In genomic region chr17:43010667-43011308, GRCh38 we compare ENCODE assay signal across 15 cellular contexts. TPM values are rescaled to one million over a fixed set of nuclear protein-coding genes. Genes with fewer than 3 reads are reported as not detected.
DNase-seq lines count a peak whose midpoint lies in the region; ATAC-seq, FAIRE-seq and TF ChIP-seq lines count a peak whose summit lies in the region.
"Had no signal": no experiment of that assay in that cellular context is flagged by ENCODE, and none has a peak within 500 bp of the region (broad histone marks: within the 10 kb centered on the region; RNA-seq: fewer than 3 reads in every experiment).

No MANE protein-coding gene starts in this region.

- H3K4me1 ChIP-seq in Caco-2 (peaks cover 20% of the 10 kb centered on the region), K562 (replicated peaks in 1 of 2; ENCODE audit: control insufficient read depth in 2 of 2, insufficient read depth in 2 of 2, low read length in 2 of 2) (peaks cover 22 to 31% of the 10 kb centered on the region in 2 experiments), muscle layer of duodenum (ENCODE audit: control insufficient read depth in 1 of 2, insufficient read depth in 2 of 2, low read length in 2 of 2) (peaks cover 5 to 28% of the 10 kb centered on the region in 2 donors)

- no peak; the same call in 1 of the 2 replicates for TF ChIP-seq EP300 in K562 (IDR thresholded peaks at IDR 0.05; ENCODE audit: low read length)

- peak overlapping the region; percentile 78 for H3K27ac Mint-ChIP-seq in Caco-2 (ENCODE audit: unreplicated experiment)
- peak overlapping the region in 1 of 2 donors; percentile 7 for H3K27ac Mint-ChIP-seq in activated naive CD4-positive, alpha-beta T cell treated with anti-CD3 and anti-CD28 coated beads, Interleukin-2, amount 50 U/mL, for 72 hours
- H3K27ac Mint-ChIP-seq: activated naive CD4-positive, alpha-beta T cell treated with anti-CD3 and anti-CD28 coated beads for 36 hours; T-helper 17 cell had no signal

- ATAC-seq in K562 (no peak), HG02763 (IDR thresholded peaks at IDR 0.05; ENCODE audit: unreplicated experiment) (no peak)
- ATAC-seq in activated naive CD4-positive, alpha-beta T cell treated with anti-CD3 and anti-CD28 coated beads, Interleukin-2, amount 50 U/mL, for 72 hours = no peak
- ATAC-seq: T-helper 17 cell had no signal

- TF ChIP-seq POLR2A in K562 (conservative IDR thresholded peaks at IDR 0.05) = no peak

- no peaks in the 10 kb centered on the region; the same call in 1 of the 2 replicates for H4K20me1 ChIP-seq in K562 (replicated peaks; ENCODE audit: control insufficient read depth, insufficient read depth, low read length)

- in situ Hi-C loops in K562 (cut with MboI) = loop anchor here (10.0 kb wide), 1 partner anchor 304 kb away; no protein-coding TSS in a partner anchor

- peaks cover 17% of the 10 kb centered on the region for H3K4me1 Mint-ChIP-seq in Caco-2 (ENCODE audit: low read depth, unreplicated experiment)

- peaks cover 29% of the 10 kb centered on the region for H3K36me3 Mint-ChIP-seq in Caco-2 (ENCODE audit: insufficient read depth, unreplicated experiment)
- peaks cover 0 to 22% of the 10 kb centered on the region in 2 donors for H3K36me3 Mint-ChIP-seq in activated naive CD4-positive, alpha-beta T cell treated with anti-CD3 and anti-CD28 coated beads, Interleukin-2, amount 50 U/mL, for 72 hours

- FAIRE-seq in K562 (lab: Jason Lieb, UNC) = peak; percentile 77
- FAIRE-seq: GM18507 had no signal

- H3K9ac ChIP-seq in K562 (ENCODE audit: insufficient read depth in 1 of 2, low read depth in 2 of 2, low read length in 2 of 2) = peak overlapping the region; percentile 10 to 62; a peak in 1 of 4 replicates
- H3K9ac ChIP-seq: GM23248 had no signal

- no peaks in the 10 kb centered on the region; the same call in 2 of the 3 replicates for H3K79me2 ChIP-seq in K562 (ENCODE audit: control insufficient read depth, insufficient read depth, low read length)

- H3K4me2 ChIP-seq in K562 (ENCODE audit: insufficient read depth, low read length) = peak overlapping the region; percentile 45; the same call in 1 of the 2 replicates

- no peak for TF ChIP-seq RAD21 in K562 (CRISPR knock-in tag; conservative IDR thresholded peaks at IDR 0.05 in 1 of 2, IDR thresholded peaks at IDR 0.05 in 1 of 2)

- CTCF ChIA-PET in Caco-2 (lab: Charles Lee) = interaction anchor here (0.6 to 1.9 kb wide), 3 partner anchors 13 to 163 kb away, joined by 3 to 8 read pairs (median 5); partner anchors contain the start of gene RPL27
- CTCF ChIA-PET in K562 (lab: Yijun Ruan, JAX; ENCODE audit: low intra/inter-chr PET ratio) = no interaction called here

- no TSS peak for BruUV-seq in Caco-2 (replicated peaks; lab: Mats Ljungman, UMichigan)
- no TSS peak for BruUV-seq in K562 (replicated peaks; lab: Mats Ljungman, UMichigan)

- no peaks in the 10 kb centered on the region for H3K9me1 ChIP-seq in K562 (ENCODE audit: control insufficient read depth, insufficient read depth, low read length)

- peak overlapping the region; percentile 33; the same call in 1 of the 2 replicates for H2AFZ ChIP-seq in K562 (ENCODE audit: low read depth, low read length)
- H2AFZ ChIP-seq: GM23248 had no signal

- no peaks in the 10 kb centered on the region for H3K27me3 ChIP-seq in Caco-2 (replicated peaks; ENCODE audit: control insufficient read depth, insufficient read depth, low read length)
- no peaks in the 10 kb centered on the region for H3K27me3 ChIP-seq in K562 (ENCODE audit: control insufficient read depth in 2 of 2, insufficient read depth in 2 of 2, low read length in 2 of 2)
- H3K27me3 ChIP-seq in muscle layer of duodenum (ENCODE audit: low read depth, low read length) = no peaks in the 10 kb centered on the region

- H3K4me3 Mint-ChIP-seq in Caco-2 (ENCODE audit: unreplicated experiment) = peak overlapping the region; percentile 14
- H3K4me3 Mint-ChIP-seq: activated naive CD4-positive, alpha-beta T cell treated with anti-CD3 and anti-CD28 coated beads for 36 hours; CD14-positive monocyte; T-helper 17 cell had no signal

- H3K36me3 ChIP-seq in Caco-2 (ENCODE audit: control insufficient read depth, insufficient read depth, low read length) (no peaks in the 10 kb centered on the region; the same call in 1 of the 2 replicates), K562 (ENCODE audit: control insufficient read depth, insufficient read depth, low read length) (peaks cover 28% of the 10 kb centered on the region; the same call in 1 of the 3 replicates), muscle layer of duodenum (ENCODE audit: control insufficient read depth in 1 of 2, insufficient read depth in 2 of 2, low read length in 2 of 2) (peaks cover 14 to 33% of the 10 kb centered on the region in 2 donors)

- no peak for TF ChIP-seq CTCF in Caco-2 (IDR thresholded peaks at IDR 0.05; ENCODE audit: insufficient read depth in 1 of 2, low read depth in 1 of 2, low read length in 1 of 2, severe bottlenecking in 1 of 2, unreplicated experiment in 1 of 2)
- TF ChIP-seq CTCF in LNCaP clone FGC (IDR thresholded peaks at IDR 0.05; ENCODE audit: control insufficient read depth, extremely low read depth, insufficient read depth) = no peak
- no peak for TF ChIP-seq CTCF in K562 (IDR thresholded peaks at IDR 0.05 in 2 of 3, conservative IDR thresholded peaks at IDR 0.05 in 1 of 3; ENCODE audit: insufficient read depth in 2 of 3, low read depth in 1 of 3, low read length in 3 of 3)

- no peak overlapping the region for H3K4me3 ChIP-seq in Caco-2 (ENCODE audit: low read depth, low read length)
- H3K4me3 ChIP-seq in LNCaP clone FGC (ENCODE audit: low read depth, low read length) = no peak overlapping the region
- no peak overlapping the region for H3K4me3 ChIP-seq in K562
- H3K4me3 ChIP-seq in muscle layer of duodenum (ENCODE audit: low read depth in 1 of 2, low read length in 2 of 2) = no peak overlapping the region
- H3K4me3 ChIP-seq: GM23248 had no signal

- H3K27ac ChIP-seq in K562 (ENCODE audit: extremely low read depth, low read depth, low read length) = 0 out of 3 replicates have a peak overlapping the region, but pooled peaks have one; percentile 2
- peak overlapping the region; percentile 39 for H3K27ac ChIP-seq in muscle layer of duodenum (ENCODE audit: low read length)
- H3K27ac ChIP-seq: GM23248 had no signal

- POLR2A ChIA-PET in Caco-2 (lab: Charles Lee) = interaction anchor here (0.9 to 4.1 kb wide), 2 partner anchors 12 to 357 kb away, joined by 3 to 37 read pairs; partner anchors contain the start of gene RPL27
- POLR2A ChIA-PET in K562 (lab: Yijun Ruan, JAX) = interaction anchor here (0.6 to 4.0 kb wide), 8 partner anchors 8 to 122 kb away, joined by 3 to 31 read pairs (median 6); partner anchors contain the start of genes RPL27 and VAT1

- WGBS in K562 (ENCODE audit: insufficient coverage, low coverage, missing lambda C conversion rate) = 38% methylated on average over 5 of the region's 5 CpGs

- intact Hi-C loops in Caco-2 (cut with micrococcal nuclease; ENCODE audit: unreplicated experiment) = no loop called here
- intact Hi-C loops in K562 (cut with micrococcal nuclease) = no loop called here

- H3K9me3 Mint-ChIP-seq in Caco-2 (ENCODE audit: unreplicated experiment) = no peaks in the 10 kb centered on the region
- H3K9me3 Mint-ChIP-seq in activated naive CD4-positive, alpha-beta T cell treated with anti-CD3 and anti-CD28 coated beads, Interleukin-2, amount 50 U/mL, for 72 hours = no peaks in the 10 kb centered on the region
- H3K9me3 Mint-ChIP-seq: activated naive CD4-positive, alpha-beta T cell treated with anti-CD3 and anti-CD28 coated beads for 36 hours; CD14-positive monocyte had no signal

- no peaks in the 10 kb centered on the region for H3K27me3 Mint-ChIP-seq in Caco-2 (ENCODE audit: insufficient read depth, unreplicated experiment)
- H3K27me3 Mint-ChIP-seq: T-helper 17 cell had no signal

- DNase-seq in Caco-2 (peak; percentile 50 to 71), LNCaP clone FGC (ENCODE audit: low read depth) (peak; percentile 46), K562 (ENCODE audit: extremely low read depth in 1 of 4, low spot score in 3 of 4) (peak in 3 of 4 experiments; percentile 38 to 58 (median 41)), NCI-H2227 (lab: John Stamatoyannopoulos, UW; ENCODE audit: unreplicated experiment) (no peak), germinal center (ENCODE audit: low spot score) (no peak)
- DNase-seq in activated naive CD4-positive, alpha-beta T cell treated with anti-CD3 and anti-CD28 coated beads, Interleukin-2, amount 50 U/mL, for 72 hours (ENCODE audit: low spot score in 2 of 2) = no peak
- DNase-seq: activated CD4-positive, alpha-beta T cell treated with anti-CD3 and anti-CD28 coated beads, Interleukin-2, amount 50 U/mL, for 48 hours; activated naive CD4-positive, alpha-beta T cell treated with anti-CD3 and anti-CD28 coated beads for 36 hours; GM23248; NCI-H2227 treated with DMSO at 0.1 percent for 48 hours; T-helper 17 cell had no signal

- H3K9me3 ChIP-seq in Caco-2 = no peaks in the 10 kb centered on the region
- H3K9me3 ChIP-seq in K562 (replicated peaks; ENCODE audit: control insufficient read depth, insufficient read depth, low read depth, low read length) = no peaks in the 10 kb centered on the region; the same call in 1 of the 2 replicates
- no peaks in the 10 kb centered on the region for H3K9me3 ChIP-seq in muscle layer of duodenum (ENCODE audit: control insufficient read depth in 1 of 2, low read length in 2 of 2)

RNA-seq across cellular contexts. Expression of gene IFI35, which starts 4.2 kb away (rescaled TPM):
- total RNA-seq in Caco-2 (2022) (9.4 and 10.2 TPM in 2 replicates), K562 (2014; rRNA removed) (11.7 and 13.9 TPM in 2 replicates), K562 (2014; rRNA removed; fragmentation: Illumina TruSeq; extraction: Trizol) (3.9 and 4.7 TPM in 2 replicates), K562 (2015; rRNA removed; fragmentation: Illumina TruSeq; extraction: Trizol) (8.4 and 9.4 TPM in 2 replicates), K562 (2021) (10.6 TPM in 2 replicates)
- 4.9 and 13.4 TPM in 2 replicates for total RNA-seq in K562 (2011; cell fraction: chromatin; rRNA removed; ENCODE audit: low replicate concordance)
- 12.0 and 15.2 TPM in 2 replicates for total RNA-seq in K562 (2011; cell fraction: nucleolus; rRNA removed)
- 8.1 and 8.3 TPM in 2 replicates for total RNA-seq in K562 (2011; cell fraction: nucleoplasm; rRNA removed)
- polyA plus RNA-seq in K562 (2011; rRNA removed) (5.3 and 7.5 TPM in 2 replicates), K562 (2014; fragmentation: Illumina TruSeq; extraction: Trizol) (11.3 TPM in 2 replicates), K562 (2014; fragmentation: Nextera tagmentation; extraction: Ambion mirVana) (10 to 100 TPM in 1 of 2 experiments, 1 to 10 TPM in 1; 4.4 to 10.2 TPM), K562 (2014; rRNA removed) (12.0 and 13.1 TPM in 2 replicates)
- 8.4 and 15.8 TPM in 2 replicates for polyA plus RNA-seq in K562 (2011; cell fraction: cytosol; rRNA removed)
- polyA plus RNA-seq in K562 (2011; cell fraction: nucleus; rRNA removed) = 8.6 and 12.3 TPM in 2 replicates
- 16.2 and 33.1 TPM in 2 replicates for polyA plus RNA-seq in K562 (2012)
- polyA minus RNA-seq in K562 (2011; rRNA and poly(A)+ RNA removed) = 2.5 and 4.1 TPM in 2 replicates
- 2.3 and 3.0 TPM in 2 replicates for polyA minus RNA-seq in K562 (2011; cell fraction: cytosol; rRNA and poly(A)+ RNA removed)
- 3.2 and 3.3 TPM in 2 replicates for polyA minus RNA-seq in K562 (2011; cell fraction: nucleus; rRNA and poly(A)+ RNA removed)
- total RNA-seq in activated naive CD4-positive, alpha-beta T cell treated with anti-CD3 and anti-CD28 coated beads, Interleukin-2, amount 50 U/mL, for 72 hours = 10 to 100 TPM; 33.3 to 62.3 TPM

RNA-seq across cellular contexts. Expression of gene VAT1, which starts 11.4 kb away (rescaled TPM):
- 227 and 236 TPM in 2 replicates for total RNA-seq in Caco-2 (2022)
- 30.5 and 61.9 TPM in 2 replicates for total RNA-seq in K562 (2011; cell fraction: chromatin; rRNA removed; ENCODE audit: low replicate concordance)
- 43.8 and 46.4 TPM in 2 replicates for total RNA-seq in K562 (2011; cell fraction: nucleolus; rRNA removed)
- total RNA-seq in K562 (2011; cell fraction: nucleoplasm; rRNA removed) = 40.5 and 42.9 TPM in 2 replicates
- total RNA-seq in K562 (2014; rRNA removed) = 72.5 and 96.7 TPM in 2 replicates
- total RNA-seq in K562 (2014; rRNA removed; fragmentation: Illumina TruSeq; extraction: Trizol) = 58.6 and 60.6 TPM in 2 replicates
- 94.7 and 97.8 TPM in 2 replicates for total RNA-seq in K562 (2015; rRNA removed; fragmentation: Illumina TruSeq; extraction: Trizol)
- 141 and 153 TPM in 2 replicates for total RNA-seq in K562 (2021)
- polyA plus RNA-seq in K562 (2011; rRNA removed) = 46.3 and 61.6 TPM in 2 replicates
- polyA plus RNA-seq in K562 (2011; cell fraction: cytosol; rRNA removed) = 43.4 and 85.3 TPM in 2 replicates
- polyA plus RNA-seq in K562 (2011; cell fraction: nucleus; rRNA removed) = 24.4 and 32.6 TPM in 2 replicates
- 310 and 384 TPM in 2 replicates for polyA plus RNA-seq in K562 (2012)
- polyA plus RNA-seq in K562 (2014; fragmentation: Illumina TruSeq; extraction: Trizol) = 108 and 109 TPM in 2 replicates
- 10 to 100 TPM; 29.4 to 46.0 TPM for polyA plus RNA-seq in K562 (2014; fragmentation: Nextera tagmentation; extraction: Ambion mirVana)
- polyA plus RNA-seq in K562 (2014; rRNA removed) = 62.2 and 66.7 TPM in 2 replicates
- polyA minus RNA-seq in K562 (2011; rRNA and poly(A)+ RNA removed) = 83.5 and 143 TPM in 2 replicates
- polyA minus RNA-seq in K562 (2011; cell fraction: cytosol; rRNA and poly(A)+ RNA removed) = 71.9 and 78.2 TPM in 2 replicates
- polyA minus RNA-seq in K562 (2011; cell fraction: nucleus; rRNA and poly(A)+ RNA removed) = 13.9 and 17.1 TPM in 2 replicates
- 10 to 100 TPM; 28.3 to 35.7 TPM for total RNA-seq in activated naive CD4-positive, alpha-beta T cell treated with anti-CD3 and anti-CD28 coated beads, Interleukin-2, amount 50 U/mL, for 72 hours

RNA-seq across cellular contexts. Expression of gene RPL27, which starts 12.6 kb away (rescaled TPM):
- 1,565 and 1,613 TPM in 2 replicates for total RNA-seq in Caco-2 (2022)
- total RNA-seq in K562 (2011; cell fraction: chromatin; rRNA removed; ENCODE audit: low replicate concordance) = 253 and 412 TPM in 2 replicates
- total RNA-seq in K562 (2011; cell fraction: nucleolus; rRNA removed) = 1,095 and 1,098 TPM in 2 replicates
- total RNA-seq in K562 (2011; cell fraction: nucleoplasm; rRNA removed) = 971 and 1,742 TPM in 2 replicates
- 2,067 and 2,551 TPM in 2 replicates for total RNA-seq in K562 (2014; rRNA removed)
- total RNA-seq in K562 (2014; rRNA removed; fragmentation: Illumina TruSeq; extraction: Trizol) = 2,142 and 2,848 TPM in 2 replicates
- 2,702 and 3,023 TPM in 2 replicates for total RNA-seq in K562 (2015; rRNA removed; fragmentation: Illumina TruSeq; extraction: Trizol)
- total RNA-seq in K562 (2021) = 1,539 and 1,728 TPM in 2 replicates
- 5,002 and 6,155 TPM in 2 replicates for polyA plus RNA-seq in K562 (2011; rRNA removed)
- polyA plus RNA-seq in K562 (2011; cell fraction: cytosol; rRNA removed) = 2,939 and 4,172 TPM in 2 replicates
- 1,268 and 1,390 TPM in 2 replicates for polyA plus RNA-seq in K562 (2011; cell fraction: nucleus; rRNA removed)
- 3,200 and 4,932 TPM in 2 replicates for polyA plus RNA-seq in K562 (2012)
- 4,115 and 4,591 TPM in 2 replicates for polyA plus RNA-seq in K562 (2014; fragmentation: Illumina TruSeq; extraction: Trizol)
- 1,000 to 10,000 TPM; 3,710 to 4,120 TPM for polyA plus RNA-seq in K562 (2014; fragmentation: Nextera tagmentation; extraction: Ambion mirVana)
- 3,174 and 4,926 TPM in 2 replicates for polyA plus RNA-seq in K562 (2014; rRNA removed)
- 945 and 1,386 TPM in 2 replicates for polyA minus RNA-seq in K562 (2011; rRNA and poly(A)+ RNA removed)
- polyA minus RNA-seq in K562 (2011; cell fraction: cytosol; rRNA and poly(A)+ RNA removed) = 577 and 776 TPM in 2 replicates
- 198 and 385 TPM in 2 replicates for polyA minus RNA-seq in K562 (2011; cell fraction: nucleus; rRNA and poly(A)+ RNA removed)
- 1,000 to 10,000 TPM; 1,275 to 1,425 TPM for total RNA-seq in activated naive CD4-positive, alpha-beta T cell treated with anti-CD3 and anti-CD28 coated beads, Interleukin-2, amount 50 U/mL, for 72 hours

RNA-seq across cellular contexts. Expression of gene RND2, which starts 14.2 kb away (rescaled TPM):
- total RNA-seq in Caco-2 (2022) (1.2 and 1.7 TPM in 2 replicates), K562 (2014; rRNA removed) (0.68 and 1.3 TPM in 2 replicates), K562 (2014; rRNA removed; fragmentation: Illumina TruSeq; extraction: Trizol) (0.98 and 0.99 TPM in 2 replicates), K562 (2015; rRNA removed; fragmentation: Illumina TruSeq; extraction: Trizol) (1.4 TPM in 2 replicates), K562 (2021) (1.8 TPM in 2 replicates)
- total RNA-seq in K562 (2011; cell fraction: chromatin; rRNA removed; ENCODE audit: low replicate concordance) = 0.55 and 1.2 TPM in 2 replicates
- total RNA-seq in K562 (2011; cell fraction: nucleolus; rRNA removed) = 0.53 and 0.83 TPM in 2 replicates
- total RNA-seq in K562 (2011; cell fraction: nucleoplasm; rRNA removed) = 0.88 and 1.5 TPM in 2 replicates
- polyA plus RNA-seq in K562 (2011; rRNA removed) (1.4 and 1.9 TPM in 2 replicates), K562 (2014; fragmentation: Illumina TruSeq; extraction: Trizol) (1.3 TPM in 2 replicates), K562 (2014; fragmentation: Nextera tagmentation; extraction: Ambion mirVana) (under 1 TPM; 0.15 to 0.39 TPM), K562 (2014; rRNA removed) (0.77 and 1.8 TPM in 2 replicates)
- 1.7 and 2.9 TPM in 2 replicates for polyA plus RNA-seq in K562 (2011; cell fraction: cytosol; rRNA removed)
- 1.1 and 1.3 TPM in 2 replicates for polyA plus RNA-seq in K562 (2011; cell fraction: nucleus; rRNA removed)
- 1.4 and 2.6 TPM in 2 replicates for polyA plus RNA-seq in K562 (2012)
- 1.1 and 1.8 TPM in 2 replicates for polyA minus RNA-seq in K562 (2011; rRNA and poly(A)+ RNA removed)
- polyA minus RNA-seq in K562 (2011; cell fraction: cytosol; rRNA and poly(A)+ RNA removed) = 0.48 and 0.64 TPM in 2 replicates
- polyA minus RNA-seq in K562 (2011; cell fraction: nucleus; rRNA and poly(A)+ RNA removed) = 0.11 and 0.13 TPM in 2 replicates
- total RNA-seq in activated naive CD4-positive, alpha-beta T cell treated with anti-CD3 and anti-CD28 coated beads, Interleukin-2, amount 50 U/mL, for 72 hours = not detected
- total RNA-seq: activated naive CD4-positive, alpha-beta T cell treated with anti-CD3 and anti-CD28 coated beads for 36 hours had no signal
- polyA plus RNA-seq: CD14-positive monocyte had no signal

RNA-seq across cellular contexts. Expression of gene RUNDC1, which starts 30.4 kb away (rescaled TPM):
- total RNA-seq in Caco-2 (2022) = 17.6 and 18.2 TPM in 2 replicates
- 45.7 and 57.8 TPM in 2 replicates for total RNA-seq in K562 (2011; cell fraction: chromatin; rRNA removed; ENCODE audit: low replicate concordance)
- total RNA-seq in K562 (2011; cell fraction: nucleolus; rRNA removed) = 36.1 and 40.2 TPM in 2 replicates
- total RNA-seq in K562 (2011; cell fraction: nucleoplasm; rRNA removed) = 40.8 and 43.7 TPM in 2 replicates
- 9.4 and 12.0 TPM in 2 replicates for total RNA-seq in K562 (2014; rRNA removed)
- total RNA-seq in K562 (2014; rRNA removed; fragmentation: Illumina TruSeq; extraction: Trizol) = 6.3 and 6.6 TPM in 2 replicates
- 9.0 and 9.4 TPM in 2 replicates for total RNA-seq in K562 (2015; rRNA removed; fragmentation: Illumina TruSeq; extraction: Trizol)
- total RNA-seq in K562 (2021) = 11.1 and 12.5 TPM in 2 replicates
- 8.1 and 10.5 TPM in 2 replicates for polyA plus RNA-seq in K562 (2011; rRNA removed)
- 5.6 and 8.2 TPM in 2 replicates for polyA plus RNA-seq in K562 (2011; cell fraction: cytosol; rRNA removed)
- polyA plus RNA-seq in K562 (2011; cell fraction: nucleus; rRNA removed) = 7.3 and 11.3 TPM in 2 replicates
- 10.6 and 11.1 TPM in 2 replicates for polyA plus RNA-seq in K562 (2012)
- polyA plus RNA-seq in K562 (2014; fragmentation: Illumina TruSeq; extraction: Trizol) = 10.5 and 12.6 TPM in 2 replicates
- 1 to 10 TPM; 3.4 to 3.6 TPM for polyA plus RNA-seq in K562 (2014; fragmentation: Nextera tagmentation; extraction: Ambion mirVana)
- polyA plus RNA-seq in K562 (2014; rRNA removed) = 8.3 and 8.8 TPM in 2 replicates
- polyA minus RNA-seq in K562 (2011; rRNA and poly(A)+ RNA removed) = 12.3 and 18.9 TPM in 2 replicates
- polyA minus RNA-seq in K562 (2011; cell fraction: cytosol; rRNA and poly(A)+ RNA removed) = 4.2 and 8.2 TPM in 2 replicates
- polyA minus RNA-seq in K562 (2011; cell fraction: nucleus; rRNA and poly(A)+ RNA removed) = 5.3 and 8.8 TPM in 2 replicates
- 10 to 100 TPM; 10.7 to 15.2 TPM for total RNA-seq in activated naive CD4-positive, alpha-beta T cell treated with anti-CD3 and anti-CD28 coated beads, Interleukin-2, amount 50 U/mL, for 72 hours

Comparison
In these comparisons a context has a peak if more than half of its experiments do, and no peak if none do; other contexts are left out.
1. DNase-seq: peak in Caco-2 (2 of 2), LNCaP clone FGC (single experiment) and K562 (3 of 4); none in NCI-H2227 (single experiment), activated naive CD4-positive, alpha-beta T cell treated with anti-CD3 and anti-CD28 coated beads, Interleukin-2, amount 50 U/mL, for 72 hours (0 of 2) and germinal center (single experiment).